1 cellular context compared by ENCODE assay signal in genomic region chr5:32090755-32091128, GRCh38.
TF ChIP-seq lines count a peak whose summit lies in the region.

No MANE protein-coding gene starts in this region.

TF ChIP-seq in K562, 482 proteins besides CTCF, POLR2A, EP300 and RAD21 (continued from another document):
- TF ChIP-seq ZNF444 (CRISPR knock-in tag; IDR thresholded peaks at IDR 0.05) (no peak), L3MBTL2 (IDR thresholded peaks at IDR 0.05) (peak; percentile 23; the same call in 1 of the 2 replicates), ZC3H11A (IDR thresholded peaks at IDR 0.05; ENCODE audit: low read depth, low read length) (no peak), ZFX (CRISPR knock-in tag; IDR thresholded peaks at IDR 0.05) (no peak), RFX1 (IDR thresholded peaks at IDR 0.05) (no peak), ZNF518B (CRISPR knock-in tag; IDR thresholded peaks at IDR 0.05) (no peak), MECOM (CRISPR knock-in tag; IDR thresholded peaks at IDR 0.05) (no peak), E2F6 (IDR thresholded peaks at IDR 0.05; ENCODE audit: borderline replicate concordance in 1 of 2, extremely low read depth in 1 of 2, insufficient read depth in 1 of 2, insufficient read length in 1 of 2, low read depth in 1 of 2, low read length in 1 of 2, poor library complexity in 1 of 2, severe bottlenecking in 1 of 2) (peak in 1 of 2 experiments; percentile 34), RUNX1 (IDR thresholded peaks at IDR 0.05; ENCODE audit: low read depth) (no peak), MYC (IDR thresholded peaks at IDR 0.05; ENCODE audit: low read depth, low read length) (no peak), MYC (CRISPR knock-in tag; IDR thresholded peaks at IDR 0.05; ENCODE audit: borderline replicate concordance, low read depth) (no peak), NRF1 (conservative IDR thresholded peaks at IDR 0.05 in 1 of 2, IDR thresholded peaks at IDR 0.05 in 1 of 2) (peak in 1 of 2 experiments; percentile 23; a peak in 2 of 4 replicates), HNRNPL (IDR thresholded peaks at IDR 0.05; ENCODE audit: low read depth, low read length) (no peak), HMGXB4 (CRISPR knock-in tag; IDR thresholded peaks at IDR 0.05) (no peak), EGR1 (conservative IDR thresholded peaks at IDR 0.05) (no peak), ZNF76 (CRISPR knock-in tag; IDR thresholded peaks at IDR 0.05; ENCODE audit: borderline replicate concordance) (no peak), TCF3 (CRISPR knock-in tag; IDR thresholded peaks at IDR 0.05) (no peak), PURB (CRISPR knock-in tag; IDR thresholded peaks at IDR 0.05; ENCODE audit: low read depth) (no peak), SIN3A (IDR thresholded peaks at IDR 0.05; ENCODE audit: borderline replicate concordance in 2 of 2, control insufficient read depth in 1 of 2, low read depth in 2 of 2, low read length in 2 of 2) (no peak), SRF (CRISPR knock-in tag; IDR thresholded peaks at IDR 0.05) (no peak), ARNT (IDR thresholded peaks at IDR 0.05) (no peak), ZBTB8A (IDR thresholded peaks at IDR 0.05; ENCODE audit: partially characterized antibody) (no peak), POLR2G (IDR thresholded peaks at IDR 0.05; ENCODE audit: low read depth, low read length) (peak; percentile 39; the same call in 1 of the 2 replicates), THRA (IDR thresholded peaks at IDR 0.05) (no peak), FOXK1 (CRISPR knock-in tag; IDR thresholded peaks at IDR 0.05; ENCODE audit: borderline replicate concordance) (no peak), SAFB (IDR thresholded peaks at IDR 0.05; ENCODE audit: borderline replicate concordance, low read depth, low read length) (no peak), SPI1 (IDR thresholded peaks at IDR 0.05; ENCODE audit: borderline replicate concordance, low read depth, low read length) (peak; percentile 35; the same call in 1 of the 2 replicates), RNF2 (IDR thresholded peaks at IDR 0.05) (no peak), CUX1 (CRISPR knock-in tag; IDR thresholded peaks at IDR 0.05) (no peak), TCF7 (IDR thresholded peaks at IDR 0.05; ENCODE audit: borderline replicate concordance) (no peak), PTBP1 (IDR thresholded peaks at IDR 0.05; ENCODE audit: low read depth, low read length) (no peak)
- TF ChIP-seq, protein P1, sequence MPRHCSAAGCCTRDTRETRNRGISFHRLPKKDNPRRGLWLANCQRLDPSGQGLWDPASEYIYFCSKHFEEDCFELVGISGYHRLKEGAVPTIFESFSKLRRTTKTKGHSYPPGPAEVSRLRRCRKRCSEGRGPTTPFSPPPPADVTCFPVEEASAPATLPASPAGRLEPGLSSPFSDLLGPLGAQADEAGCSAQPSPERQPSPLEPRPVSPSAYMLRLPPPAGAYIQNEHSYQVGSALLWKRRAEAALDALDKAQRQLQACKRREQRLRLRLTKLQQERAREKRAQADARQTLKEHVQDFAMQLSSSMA (CRISPR knock-in tag; IDR thresholded peaks at IDR 0.05): no peak
- TF ChIP-seq, protein P2, sequence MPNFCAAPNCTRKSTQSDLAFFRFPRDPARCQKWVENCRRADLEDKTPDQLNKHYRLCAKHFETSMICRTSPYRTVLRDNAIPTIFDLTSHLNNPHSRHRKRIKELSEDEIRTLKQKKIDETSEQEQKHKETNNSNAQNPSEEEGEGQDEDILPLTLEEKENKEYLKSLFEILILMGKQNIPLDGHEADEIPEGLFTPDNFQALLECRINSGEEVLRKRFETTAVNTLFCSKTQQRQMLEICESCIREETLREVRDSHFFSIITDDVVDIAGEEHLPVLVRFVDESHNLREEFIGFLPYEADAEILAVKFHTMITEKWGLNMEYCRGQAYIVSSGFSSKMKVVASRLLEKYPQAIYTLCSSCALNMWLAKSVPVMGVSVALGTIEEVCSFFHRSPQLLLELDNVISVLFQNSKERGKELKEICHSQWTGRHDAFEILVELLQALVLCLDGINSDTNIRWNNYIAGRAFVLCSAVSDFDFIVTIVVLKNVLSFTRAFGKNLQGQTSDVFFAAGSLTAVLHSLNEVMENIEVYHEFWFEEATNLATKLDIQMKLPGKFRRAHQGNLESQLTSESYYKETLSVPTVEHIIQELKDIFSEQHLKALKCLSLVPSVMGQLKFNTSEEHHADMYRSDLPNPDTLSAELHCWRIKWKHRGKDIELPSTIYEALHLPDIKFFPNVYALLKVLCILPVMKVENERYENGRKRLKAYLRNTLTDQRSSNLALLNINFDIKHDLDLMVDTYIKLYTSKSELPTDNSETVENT (CRISPR knock-in tag; IDR thresholded peaks at IDR 0.05): no peak
- TF ChIP-seq, protein P3, sequence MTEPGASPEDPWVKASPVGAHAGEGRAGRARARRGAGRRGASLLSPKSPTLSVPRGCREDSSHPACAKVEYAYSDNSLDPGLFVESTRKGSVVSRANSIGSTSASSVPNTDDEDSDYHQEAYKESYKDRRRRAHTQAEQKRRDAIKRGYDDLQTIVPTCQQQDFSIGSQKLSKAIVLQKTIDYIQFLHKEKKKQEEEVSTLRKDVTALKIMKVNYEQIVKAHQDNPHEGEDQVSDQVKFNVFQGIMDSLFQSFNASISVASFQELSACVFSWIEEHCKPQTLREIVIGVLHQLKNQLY (CRISPR knock-in tag; conservative IDR thresholded peaks at IDR 0.05): no peak
